12 cellular contexts compared by ENCODE assay signal in genomic region chr12:94761559-94761958, GRCh38.
DNase-seq lines count a peak whose midpoint lies in the region.
"Had no signal": no experiment of that assay in that cellular context is flagged by ENCODE, and none has a peak within 500 bp of the region (broad histone marks: within the 10 kb centered on the region; RNA-seq: fewer than 3 reads in every experiment).

No MANE protein-coding gene starts in this region.

- in situ Hi-C loops in SK-MEL-5 (cut with HindIII; ENCODE audit: low pct_unique_long_range_greater_than_20kb, low sequenced_read_pairs) = no loop called here

- peak; percentile 86 for DNase-seq in A172 (ENCODE audit: low spot score)
- DNase-seq in GM03348 (ENCODE audit: low spot score) = peak; percentile 44
- peak; percentile 45 for DNase-seq in SK-MEL-5 (ENCODE audit: low read depth, low spot score)
- DNase-seq in fibroblast of the conjunctiva (ENCODE audit: low read depth) = peak; percentile 69
- no peak for DNase-seq in KG1 (lab: John Stamatoyannopoulos, UW)
- no peak for DNase-seq in OCI-M1 (lab: John Stamatoyannopoulos, UW)
- DNase-seq in SHP77 (lab: John Stamatoyannopoulos, UW) = no peak
- DNase-seq in DMS79 (lab: John Stamatoyannopoulos, UW) = no peak
- DNase-seq: activated B cell treated with CpG ODN at 0.5 μM for 24 hours, Karpas-422, NCI-H748 treated with DMSO at 0.1 percent for 48 hours, ovary had no signal

Comparison
In these comparisons a context has a peak if more than half of its experiments do, and no peak if none do; other contexts are left out.
1. DNase-seq: peak in A172 (single experiment), GM03348 (single experiment), SK-MEL-5 (single experiment) and fibroblast of the conjunctiva (single experiment); none in KG1 (single experiment), OCI-M1 (single experiment), SHP77 (0 of 2) and DMS79 (single experiment).